8 cellular contexts compared by ENCODE assay signal in genomic region chr11:128469220-128469619, GRCh38.
DNase-seq lines count a peak whose midpoint lies in the region; ATAC-seq and TF ChIP-seq lines count a peak whose summit lies in the region.

No MANE protein-coding gene starts in this region.

- H3K4me3 ChIP-seq in SU-DHL-6 (ENCODE audit: insufficient read depth, low read length, poor library complexity, severe bottlenecking) (no peak overlapping the region), neuronal stem cell (ENCODE audit: low read length in 2 of 2) (no peak overlapping the region)

- no peak overlapping the region for H2BK12ac ChIP-seq in neuronal stem cell (ENCODE audit: low read length)

- peaks cover 8% of the 10 kb centered on the region; the same call in 1 of the 2 replicates for H3K36me3 ChIP-seq in SU-DHL-6 (ENCODE audit: low read length)
- peaks cover 0 to 15% of the 10 kb centered on the region in 2 donors for H3K36me3 ChIP-seq in neuronal stem cell (replicated peaks in 1 of 2; ENCODE audit: control insufficient read depth in 2 of 2, insufficient read depth in 2 of 2, low read length in 2 of 2)

- H3K79me1 ChIP-seq in neuronal stem cell (ENCODE audit: low read depth, low read length), result no peaks in the 10 kb centered on the region

- peak; percentile 65 for DNase-seq in activated CD8-positive, alpha-beta memory T cell treated with anti-CD3 and anti-CD28 coated beads for 24 hours
- no peak for DNase-seq in activated CD8-positive, alpha-beta memory T cell treated with anti-CD3 and anti-CD28 coated beads, Interleukin-2, amount 50 U/mL, for 48 hours
- DNase-seq in neuronal stem cell (ENCODE audit: low spot score), result no peak
- no peak for DNase-seq in hepatic stellate cell (ENCODE audit: low spot score)
- no peak for DNase-seq in SW 1271 (lab: John Stamatoyannopoulos, UW)

- H3K36me3 Mint-ChIP-seq in stimulated activated memory B cell treated with anti-CD40 and anti-IgM and Interleukin-4, amounts not matched to agents 10 μg/mL and 1 μg/mL and 100 μg/mL, for 72 hours, result peaks cover 68% of the 10 kb centered on the region

- H3K9me3 Mint-ChIP-seq in stimulated activated memory B cell treated with anti-CD40 and anti-IgM and Interleukin-4, amounts not matched to agents 10 μg/mL and 1 μg/mL and 100 μg/mL, for 72 hours, result no peaks in the 10 kb centered on the region

- H3K27me3 ChIP-seq in SU-DHL-6 (ENCODE audit: low read length) (no peaks in the 10 kb centered on the region), neuronal stem cell (ENCODE audit: control insufficient read depth in 3 of 3, insufficient read depth in 3 of 3, low read depth in 1 of 3, low read length in 3 of 3) (no peaks in the 10 kb centered on the region)

- peaks cover 0 to 7% of the 10 kb centered on the region in 2 donors for H3K4me1 ChIP-seq in neuronal stem cell (ENCODE audit: control insufficient read depth in 2 of 2, insufficient read depth in 1 of 2, low read depth in 1 of 2, low read length in 2 of 2)

- H3K9me2 ChIP-seq in SU-DHL-6 (replicated peaks; ENCODE audit: insufficient read depth, low read length), result no peaks in the 10 kb centered on the region

- H2AK5ac ChIP-seq in neuronal stem cell (ENCODE audit: low read depth, low read length), result no peak overlapping the region

- H3K18ac ChIP-seq in neuronal stem cell (ENCODE audit: low read length), result no peak overlapping the region

- H3K14ac ChIP-seq in neuronal stem cell (ENCODE audit: low read length), result no peak overlapping the region

- H3K4ac ChIP-seq in neuronal stem cell (ENCODE audit: low read length), result no peak overlapping the region

- peak overlapping the region; percentile 15 for H3K4me3 Mint-ChIP-seq in stimulated activated memory B cell treated with anti-CD40 and anti-IgM and Interleukin-4, amounts not matched to agents 10 μg/mL and 1 μg/mL and 100 μg/mL, for 72 hours

- H3K79me2 ChIP-seq in SU-DHL-6 (ENCODE audit: insufficient read depth, low read length), result peaks cover 53% of the 10 kb centered on the region

- H3K23ac ChIP-seq in neuronal stem cell (ENCODE audit: low read depth, low read length, poor library complexity), result no peak overlapping the region

- peaks cover 58% of the 10 kb centered on the region for H3F3A ChIP-seq in SU-DHL-6 (ENCODE audit: insufficient read depth)

- ATAC-seq in HG02642 (IDR thresholded peaks at IDR 0.05; ENCODE audit: poor library complexity, unreplicated experiment), result peak; percentile 58
- ATAC-seq in stimulated activated memory B cell treated with anti-CD40 and anti-IgM and Interleukin-4, amounts not matched to agents 10 μg/mL and 1 μg/mL and 100 μg/mL, for 72 hours, result peak; percentile 81

- H2BK15ac ChIP-seq in neuronal stem cell (ENCODE audit: low read length), result no peak overlapping the region

- no peak overlapping the region for H4K8ac ChIP-seq in neuronal stem cell (ENCODE audit: low read depth, low read length)

- no CpG with 5 or more reads among the region's 4 CpGs for WGBS in neuronal stem cell (ENCODE audit: extremely low coverage in 2 of 2, insufficient read length in 2 of 2, insufficient replicate concordance in 1 of 2), 2 donors

- H3K9me3 ChIP-seq in SU-DHL-6 (ENCODE audit: insufficient read depth, low read length) (no peaks in the 10 kb centered on the region), neuronal stem cell (replicated peaks in 1 of 2; ENCODE audit: control insufficient read depth in 2 of 2, insufficient read depth in 1 of 2, low read depth in 1 of 2, low read length in 2 of 2) (peaks cover 0 to 10% of the 10 kb centered on the region in 2 donors)

- peak overlapping the region; percentile 98 for H3K27ac ChIP-seq in SU-DHL-6 (ENCODE audit: low read depth, low read length)
- H3K27ac ChIP-seq in neuronal stem cell (replicated peaks; ENCODE audit: low read length), result no peak overlapping the region

- TF ChIP-seq CTCF in SU-DHL-6 (IDR thresholded peaks at IDR 0.05; ENCODE audit: insufficient read depth, low read length, poor library complexity, severe bottlenecking), result no peak

- no peak overlapping the region for H4K91ac ChIP-seq in neuronal stem cell (ENCODE audit: low read depth, low read length, poor library complexity)

- H2AFZ ChIP-seq in SU-DHL-6 (ENCODE audit: low read depth, low read length, severe bottlenecking) (no peak overlapping the region), neuronal stem cell (ENCODE audit: low read length) (no peak overlapping the region)

- H3K4me1 Mint-ChIP-seq in stimulated activated memory B cell treated with anti-CD40 and anti-IgM and Interleukin-4, amounts not matched to agents 10 μg/mL and 1 μg/mL and 100 μg/mL, for 72 hours, result peaks cover 98% of the 10 kb centered on the region

- peak overlapping the region; percentile 56 for H3K9ac ChIP-seq in SU-DHL-6 (ENCODE audit: low read length)
- no peak overlapping the region for H3K9ac ChIP-seq in neuronal stem cell (ENCODE audit: low read depth, low read length, poor library complexity)

- H3K27ac Mint-ChIP-seq in stimulated activated memory B cell treated with anti-CD40 and anti-IgM and Interleukin-4, amounts not matched to agents 10 μg/mL and 1 μg/mL and 100 μg/mL, for 72 hours, result peak overlapping the region; percentile 95

- no peak overlapping the region for H2BK120ac ChIP-seq in neuronal stem cell (ENCODE audit: low read depth, low read length)

- H3K4me2 ChIP-seq in SU-DHL-6 (ENCODE audit: low read depth, low read length, poor library complexity, severe bottlenecking) (peak overlapping the region; percentile 90), neuronal stem cell (ENCODE audit: insufficient read depth, low read length, poor library complexity, severe bottlenecking) (no peak overlapping the region)

- H2BK5ac ChIP-seq in neuronal stem cell (ENCODE audit: low read length), result no peak overlapping the region

- H4K20me1 ChIP-seq in SU-DHL-6 (ENCODE audit: low read depth, low read length), result no peaks in the 10 kb centered on the region

- H3K27me3 Mint-ChIP-seq in stimulated activated memory B cell treated with anti-CD40 and anti-IgM and Interleukin-4, amounts not matched to agents 10 μg/mL and 1 μg/mL and 100 μg/mL, for 72 hours, result no peaks in the 10 kb centered on the region
